ENCODE assay signal across 14 cellular contexts in genomic region chr12:17372508-17372907, GRCh38.
"Had no signal": no experiment of that assay in that cellular context is flagged by ENCODE, and none has a peak within 500 bp of the region (broad histone marks: within the 10 kb centered on the region; RNA-seq: fewer than 3 reads in every experiment).

No MANE protein-coding gene starts in this region.

- H3K36me3 ChIP-seq: adrenal gland, heart left ventricle, right atrium auricular region had no signal

- ATAC-seq: heart left ventricle, left lobe of liver, mucosa of descending colon, natural killer cell had no signal

- DNase-seq: activated naive CD4-positive, alpha-beta T cell treated with anti-CD3 and anti-CD28 coated beads, Interleukin-2, amount 50 U/mL, for 16 hours; activated T-cell treated with anti-CD3 and anti-CD28 coated beads, Interleukin-2, amount 50 U/mL, for 1 hour; adrenal gland; caudate nucleus; effector CD4-positive, alpha-beta T cell; heart left ventricle; mammary epithelial cell; mucosa of descending colon; natural killer cell; nucleus accumbens; small intestine had no signal

- H3K4me3 ChIP-seq: adrenal gland, coronary artery, heart left ventricle, mucosa of descending colon, right atrium auricular region had no signal

- H3K9me3 ChIP-seq: adrenal gland, right atrium auricular region had no signal

- H3K27ac ChIP-seq: adrenal gland, coronary artery, heart left ventricle, right atrium auricular region had no signal
